In genomic region chr9:31388660-31389059, GRCh38 we compare ENCODE assay signal across 26 cellular contexts.
"Had no signal": no experiment of that assay in that cellular context is flagged by ENCODE, and none has a peak within 500 bp of the region (broad histone marks: within the 10 kb centered on the region; RNA-seq: fewer than 3 reads in every experiment).

No MANE protein-coding gene starts in this region.

- H3K27me3 ChIP-seq: brain microvascular endothelial cell had no signal

- H3K4me3 Mint-ChIP-seq: activated B cell treated with CpG ODN at 0.5 μM for 24 hours; activated CD4-positive, alpha-beta memory T cell treated with anti-CD3 and anti-CD28 coated beads for 36 hours; activated CD4-positive, alpha-beta T cell treated with anti-CD3 and anti-CD28 coated beads, Interleukin-2, amount 10 ng/mL, durations not matched to agents 24 days and 14 days; activated naive CD8-positive, alpha-beta T cell treated with anti-CD3 and anti-CD28 coated beads, Interleukin-2, amount 50 U/mL, for 24 hours; activated T-cell treated with anti-CD3 and anti-CD28 coated beads, Interleukin-2, amount 50 U/mL, for 4 hours; T-cell had no signal

- H3K36me3 Mint-ChIP-seq: activated naive CD4-positive, alpha-beta T cell treated with anti-CD3 and anti-CD28 coated beads, Interleukin-2, amount 50 U/mL, for 72 hours; T-cell had no signal

- H3K4me3 ChIP-seq: coronary artery had no signal

- H3K27me3 Mint-ChIP-seq: activated B cell treated with CpG ODN at 0.5 μM for 24 hours; activated CD4-positive, alpha-beta memory T cell treated with anti-CD3 and anti-CD28 coated beads for 36 hours; activated CD4-positive, alpha-beta T cell treated with anti-CD3 and anti-CD28 coated beads, Interleukin-2, amount 10 ng/mL, durations not matched to agents 24 days and 14 days; activated naive CD8-positive, alpha-beta T cell treated with anti-CD3 and anti-CD28 coated beads, Interleukin-2, amount 50 U/mL, for 24 hours; T-cell had no signal

- DNase-seq: activated B cell treated with CpG ODN at 0.5 μM for 24 hours; activated CD4-positive, alpha-beta memory T cell treated with anti-CD3 and anti-CD28 coated beads for 36 hours; activated CD4-positive, alpha-beta T cell treated with anti-CD3 and anti-CD28 coated beads for 1 hour; activated CD4-positive, alpha-beta T cell treated with anti-CD3 and anti-CD28 coated beads, Interleukin-2, amount 10 ng/mL, durations not matched to agents 24 days and 14 days; activated CD8-positive, alpha-beta memory T cell treated with anti-CD3 and anti-CD28 coated beads for 24 hours; activated effector memory CD4-positive, alpha-beta T cell treated with anti-CD3 and anti-CD28 coated beads, Interleukin-2, amount 50 U/mL, for 16 hours; activated naive CD4-positive, alpha-beta T cell treated with Interleukin-2 at 50 U/mL for 16 hours; activated naive CD8-positive, alpha-beta T cell treated with anti-CD3 and anti-CD28 coated beads, Interleukin-2, amount 50 U/mL, for 24 hours; activated T-cell treated with anti-CD3 and anti-CD28 coated beads, Interleukin-2, amount 50 U/mL, for 4 hours; brain microvascular endothelial cell; caudate nucleus; NCI-H1048; NCI-H1694; NCI-H2029; NCI-H2107; NCI-H2171 treated with DMSO at 0.1 percent for 48 hours; NCI-H226; NCI-H526; NK-92 treated with Interleukin-12 subunit alpha and Interleukin-12 subunit beta, amount 100 ng/mL, for 24 hours; PC-3; SHP77 treated with DMSO at 0.1 percent for 48 hours; T-cell; T-helper 2 cell; T1000 had no signal

- ATAC-seq: activated naive CD4-positive, alpha-beta T cell treated with anti-CD3 and anti-CD28 coated beads, Interleukin-2, amount 50 U/mL, for 72 hours; activated naive CD8-positive, alpha-beta T cell treated with anti-CD3 and anti-CD28 coated beads, Interleukin-2, amount 50 U/mL, for 24 hours; activated T-cell treated with anti-CD3 and anti-CD28 coated beads, Interleukin-2, amount 50 U/mL, for 4 hours; PC-3; T-cell had no signal

- H3K27ac ChIP-seq: brain microvascular endothelial cell, coronary artery had no signal

- H3K36me3 ChIP-seq: brain microvascular endothelial cell had no signal

- H3K9me3 Mint-ChIP-seq: activated B cell treated with CpG ODN at 0.5 μM for 24 hours; activated CD4-positive, alpha-beta T cell treated with anti-CD3 and anti-CD28 coated beads, Interleukin-2, amount 10 ng/mL, durations not matched to agents 24 days and 14 days; activated naive CD8-positive, alpha-beta T cell treated with anti-CD3 and anti-CD28 coated beads, Interleukin-2, amount 50 U/mL, for 24 hours; activated T-cell treated with anti-CD3 and anti-CD28 coated beads, Interleukin-2, amount 50 U/mL, for 4 hours had no signal

- H3K27ac Mint-ChIP-seq: activated B cell treated with CpG ODN at 0.5 μM for 24 hours; activated CD4-positive, alpha-beta memory T cell treated with anti-CD3 and anti-CD28 coated beads for 36 hours; activated CD4-positive, alpha-beta T cell treated with anti-CD3 and anti-CD28 coated beads, Interleukin-2, amount 10 ng/mL, durations not matched to agents 24 days and 14 days; activated naive CD4-positive, alpha-beta T cell treated with anti-CD3 and anti-CD28 coated beads, Interleukin-2, amount 50 U/mL, for 72 hours; activated naive CD8-positive, alpha-beta T cell treated with anti-CD3 and anti-CD28 coated beads, Interleukin-2, amount 50 U/mL, for 24 hours; T-cell had no signal
